8 cellular contexts compared by ENCODE assay signal in the genomic region with DNA sequence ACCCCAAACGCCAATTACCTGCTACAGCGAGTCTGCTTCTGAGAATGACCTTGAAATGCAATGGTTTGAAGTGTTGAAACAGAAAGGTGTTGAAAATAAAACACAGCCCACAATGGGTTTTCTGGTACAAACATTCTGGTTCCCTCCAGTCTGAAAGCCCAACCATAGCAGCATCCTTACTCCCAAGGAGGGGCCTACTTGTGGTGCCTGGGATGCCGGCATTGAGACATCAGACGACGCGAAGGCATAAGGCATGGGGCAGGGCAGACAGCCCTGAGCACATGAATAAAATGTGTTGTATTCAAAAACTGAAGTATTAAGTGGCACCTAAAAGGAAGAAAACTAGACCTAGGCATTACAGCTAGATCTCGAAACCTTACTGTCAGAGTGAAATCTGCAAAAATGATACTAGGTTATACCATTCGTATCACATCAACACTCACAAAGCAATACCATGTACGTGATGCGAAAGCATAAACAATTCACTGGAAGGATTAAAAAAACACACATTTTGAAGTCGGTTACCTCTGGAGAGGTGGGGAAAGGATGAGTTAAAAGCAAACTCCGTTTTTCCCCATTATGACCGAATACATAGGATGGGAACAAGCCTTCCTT. TPM values are rescaled to one million over a fixed set of nuclear protein-coding genes. Genes with fewer than 3 reads are reported as not detected.
DNase-seq lines count a peak whose midpoint lies in the region; ATAC-seq and TF ChIP-seq lines count a peak whose summit lies in the region.

No MANE protein-coding gene starts in this region.

- no peak overlapping the region for H3K27ac ChIP-seq in colonic mucosa

- ATAC-seq in HG02678 (IDR thresholded peaks at IDR 0.05; ENCODE audit: unreplicated experiment), result no peak
- no peak for ATAC-seq in HG03097 (IDR thresholded peaks at IDR 0.05; ENCODE audit: low FRiP score, unreplicated experiment)

- no peak for TF ChIP-seq CTCF in colonic mucosa (IDR thresholded peaks at IDR 0.05)

- peaks cover 7% of the 10 kb centered on the region for H3K4me1 ChIP-seq in colonic mucosa

- H3K9me3 ChIP-seq in colonic mucosa, result no peaks in the 10 kb centered on the region

- intact Hi-C loops in colonic mucosa (cut with DNase I), result no loop called here

- H3K27me3 ChIP-seq in colonic mucosa, result no peaks in the 10 kb centered on the region

- DNase-seq in ELR (ENCODE audit: low read depth) (peak; percentile 49), M059J (ENCODE audit: low read depth) (peak; percentile 13), colonic mucosa (no peak), myocyte (ENCODE audit: low read depth) (peak; percentile 13), NCI-H345 treated with DMSO at 0.1 percent for 48 hours (lab: John Stamatoyannopoulos, UW; ENCODE audit: unreplicated experiment) (no peak), NK-92 (lab: John Stamatoyannopoulos, UW; ENCODE audit: unreplicated experiment) (no peak)

- H3K36me3 ChIP-seq in colonic mucosa, result no peaks in the 10 kb centered on the region

- peak overlapping the region; percentile 76 for H3K4me3 ChIP-seq in colonic mucosa

- H3K9ac ChIP-seq in colonic mucosa (ENCODE audit: low read depth in 2 of 2, low read length in 2 of 2), result peak overlapping the region; percentile 86 to 87

RNA-seq across cellular contexts. Expression of gene NUDT21, which starts 0.8 kb away (rescaled TPM):
- total RNA-seq in M059J (2014; rRNA removed; shearing (Covaris generic)), result 83.5 and 172 TPM in 2 replicates
- total RNA-seq in colonic mucosa, result 100 to 1,000 TPM in 1 of 2 donors, 10 to 100 TPM in 1; 92.4 to 135 TPM
- total RNA-seq in myocyte, result 46.5 and 48.6 TPM in 2 replicates
- 33.2 TPM for polyA plus RNA-seq in myocyte (2012)

RNA-seq across cellular contexts. Expression of gene OGFOD1, which starts 1.0 kb away (rescaled TPM):
- 103 and 105 TPM in 2 replicates for total RNA-seq in M059J (2014; rRNA removed; shearing (Covaris generic))
- total RNA-seq in colonic mucosa, result 10 to 100 TPM; 20.3 to 33.0 TPM
- 68.9 and 79.0 TPM in 2 replicates for total RNA-seq in myocyte
- polyA plus RNA-seq in myocyte (2012), result 42.7 TPM

RNA-seq across cellular contexts. Expression of gene AMFR, which starts 25.0 kb away (rescaled TPM):
- total RNA-seq in M059J (2014; rRNA removed; shearing (Covaris generic)), result 128 and 196 TPM in 2 replicates
- 10 to 100 TPM; 68.7 to 92.4 TPM for total RNA-seq in colonic mucosa
- total RNA-seq in myocyte, result 220 and 233 TPM in 2 replicates
- 124 TPM for polyA plus RNA-seq in myocyte (2012)

Comparison
In these comparisons a context has a peak if more than half of its experiments do, and no peak if none do; other contexts are left out.
1. DNase-seq: peak in ELR (single experiment), M059J (single experiment) and myocyte (single experiment); none in colonic mucosa (single experiment), NCI-H345 treated with DMSO at 0.1 percent for 48 hours (single experiment) and NK-92 (single experiment).